1 cellular context compared by ENCODE assay signal in the genomic region with DNA sequence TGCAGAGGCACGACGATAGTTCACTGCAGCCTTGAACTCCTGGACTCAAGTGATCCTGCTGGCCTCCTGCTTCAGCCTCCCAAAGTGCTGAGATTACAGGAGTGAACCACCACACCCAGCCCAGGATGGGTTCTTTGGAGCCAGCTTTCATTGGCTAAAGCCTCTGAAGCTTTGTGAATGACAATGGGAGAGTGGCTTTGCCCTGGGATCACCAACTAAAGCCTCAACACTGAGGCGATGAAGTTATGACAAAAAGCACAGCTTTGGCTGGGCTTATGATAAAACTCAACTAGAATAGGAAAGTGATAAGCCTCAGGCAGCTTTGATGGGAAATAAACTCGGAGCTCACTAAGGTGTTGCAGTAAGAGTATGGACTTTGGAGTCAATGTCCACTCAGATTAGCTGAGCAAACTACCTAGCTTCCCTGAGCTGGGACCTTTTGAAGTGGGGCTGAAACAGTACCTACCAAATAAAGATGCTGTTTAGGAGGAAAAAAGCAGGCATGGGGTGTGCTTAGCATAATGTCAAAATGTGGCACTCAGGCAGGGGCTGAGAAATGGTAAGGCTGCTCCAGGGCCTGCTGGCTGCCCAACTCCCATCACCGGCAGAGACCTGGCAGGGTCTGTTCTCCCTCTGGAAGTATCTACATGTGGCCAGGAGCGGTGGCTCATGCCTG.
TF ChIP-seq lines count a peak whose summit lies in the region.

No MANE protein-coding gene starts in this region.

TF ChIP-seq in K562, 482 proteins besides CTCF, POLR2A, EP300 and RAD21:
- TF ChIP-seq ELF1 (tag; IDR thresholded peaks at IDR 0.05) (no peak), ELF2 (CRISPR knock-in tag; IDR thresholded peaks at IDR 0.05) (no peak), SLC30A9 (CRISPR knock-in tag; IDR thresholded peaks at IDR 0.05) (no peak), ZFP30 (CRISPR knock-in tag; IDR thresholded peaks at IDR 0.05; ENCODE audit: borderline replicate concordance) (no peak)
